Comparison of ENCODE assay signal across 8 cellular contexts in genomic region chr1:26522073-26522472, GRCh38.
"Had no signal": no experiment of that assay in that cellular context is flagged by ENCODE, and none has a peak within 500 bp of the region (broad histone marks: within the 10 kb centered on the region; RNA-seq: fewer than 3 reads in every experiment).

No MANE protein-coding gene starts in this region.

- H3K9me3 Mint-ChIP-seq: H9, IgD-negative memory B cell had no signal

- H3K9ac ChIP-seq: GM23248, KMS-11 had no signal

- H3K4me3 ChIP-seq: GM23248 had no signal

- H3K4me2 ChIP-seq: KMS-11 had no signal

- H2AFZ ChIP-seq: GM23248 had no signal

- H3K4me3 Mint-ChIP-seq: H9, IgD-negative memory B cell had no signal

- H3K27ac ChIP-seq: GM23248, KMS-11 had no signal

- FAIRE-seq: H54, HTR-8/SVneo had no signal

- DNase-seq: GM23248, GOT3, H9, HCEC 1CT had no signal

- H3K27ac Mint-ChIP-seq: H9, IgD-negative memory B cell had no signal

- H3K36me3 Mint-ChIP-seq: IgD-negative memory B cell had no signal
